In the genomic region with DNA sequence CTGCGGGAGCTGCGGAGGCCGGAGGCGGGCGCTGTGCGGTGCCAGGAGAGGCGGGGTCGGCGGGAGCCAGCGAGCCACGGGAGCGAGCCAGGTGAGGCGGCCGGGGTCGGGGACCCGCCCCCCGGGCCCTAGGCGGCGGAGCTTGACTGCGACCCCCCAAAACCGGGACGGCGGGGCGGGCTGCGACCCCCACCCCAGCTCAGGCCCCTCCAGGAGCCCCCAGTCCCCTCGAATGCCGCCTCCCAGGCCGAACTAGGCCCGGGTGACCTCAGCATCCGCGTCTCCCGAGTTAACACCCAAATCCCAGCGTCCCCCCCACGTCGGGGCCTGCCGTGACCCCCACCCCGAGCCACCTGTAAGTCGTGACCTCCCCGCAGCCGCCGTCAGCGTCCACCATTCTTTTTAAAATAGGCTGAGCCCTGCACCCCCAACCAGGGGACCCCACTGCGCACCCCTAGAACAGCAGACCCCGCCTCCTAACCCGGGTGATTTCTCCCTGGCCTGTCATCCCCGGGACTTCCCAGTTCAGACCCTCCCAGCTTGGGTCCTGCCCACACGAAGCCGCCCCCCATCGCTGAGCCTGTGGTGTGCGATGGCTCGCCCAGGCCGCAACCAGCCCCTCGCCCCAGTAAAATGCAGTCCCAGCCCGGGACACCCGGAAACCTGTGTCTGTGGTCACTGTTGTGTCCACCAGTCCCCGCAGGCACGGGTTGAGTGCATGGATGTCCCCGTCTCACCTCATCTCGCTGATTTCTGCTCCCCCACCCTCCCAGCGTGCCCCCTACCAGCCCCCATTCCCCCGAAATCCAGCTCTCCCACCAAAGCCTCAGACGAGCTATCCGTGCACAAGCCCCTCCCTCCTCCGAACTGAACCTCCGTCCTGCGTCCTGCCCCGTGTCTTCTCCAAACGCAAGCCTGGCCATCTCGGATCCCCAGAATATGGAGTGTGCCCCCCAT, we compare ENCODE assay signal across 8 cellular contexts. TPM values are rescaled to one million over a fixed set of nuclear protein-coding genes. Genes with fewer than 3 reads are reported as not detected.
DNase-seq lines count a peak whose midpoint lies in the region; ATAC-seq and TF ChIP-seq lines count a peak whose summit lies in the region.

No MANE protein-coding gene starts in this region.

- DNase-seq in BJ (ENCODE audit: low read depth) (no peak), NCI-H69 (lab: John Stamatoyannopoulos, UW) (peak; percentile 47), astrocyte of the cerebellum (ENCODE audit: low read depth) (no peak), smooth muscle cell (lab: John Stamatoyannopoulos, UW; ENCODE audit: unreplicated experiment) (peak; percentile 40)

- peak overlapping the region; percentile 97 for H3K4me3 ChIP-seq in BJ (ENCODE audit: low read depth, low read length)
- peak overlapping the region; percentile 87 for H3K4me3 ChIP-seq in astrocyte of the cerebellum (ENCODE audit: low read depth, low read length)
- H3K4me3 ChIP-seq in iPS-18a (ENCODE audit: low read length) = peak overlapping the region; percentile 69
- peak overlapping the region; percentile 90 for H3K4me3 ChIP-seq in smooth muscle cell

- peak overlapping the region; percentile 58 for H3K9ac ChIP-seq in iPS-18a (ENCODE audit: low read length)
- peak overlapping the region; percentile 96 for H3K9ac ChIP-seq in smooth muscle cell (ENCODE audit: low read depth)

- WGBS in smooth muscle cell (ENCODE audit: low lambda C conversion rate) = under 1% methylated on average over 18 of the region's 69 CpGs

- POLR2A ChIA-PET in BJ (lab: Charles Lee) = no interaction called here

- H3K4me1 ChIP-seq in iPS-18a (ENCODE audit: control insufficient read depth, low read depth, low read length) = no peaks in the 10 kb centered on the region
- H3K4me1 ChIP-seq in smooth muscle cell (ENCODE audit: low read depth) = no peaks in the 10 kb centered on the region

- peak; percentile 11 for ATAC-seq in GM21360 (IDR thresholded peaks at IDR 0.05; ENCODE audit: unreplicated experiment)
- no peak for ATAC-seq in GM21786 (IDR thresholded peaks at IDR 0.05; ENCODE audit: unreplicated experiment)
- no peak for ATAC-seq in HG03565 (IDR thresholded peaks at IDR 0.05; ENCODE audit: unreplicated experiment)

- H3K36me3 ChIP-seq in BJ (ENCODE audit: control insufficient read depth, insufficient read depth, low read length) (peaks cover 9% of the 10 kb centered on the region), iPS-18a (ENCODE audit: control insufficient read depth, low read depth, low read length) (no peaks in the 10 kb centered on the region), smooth muscle cell (ENCODE audit: low read depth) (no peaks in the 10 kb centered on the region)

- peaks cover 44% of the 10 kb centered on the region for H4K20me1 ChIP-seq in smooth muscle cell (ENCODE audit: low read depth)

- no peaks in the 10 kb centered on the region for H3K27me3 ChIP-seq in BJ (ENCODE audit: control insufficient read depth, insufficient read depth, low read length)
- no peaks in the 10 kb centered on the region for H3K27me3 ChIP-seq in iPS-18a (ENCODE audit: control insufficient read depth, insufficient read depth, low read length)
- H3K27me3 ChIP-seq in smooth muscle cell (ENCODE audit: low read depth) = no peaks in the 10 kb centered on the region

- H3K79me2 ChIP-seq in smooth muscle cell (ENCODE audit: low read depth) = peaks cover 49% of the 10 kb centered on the region

- CTCF ChIA-PET in BJ (lab: Yijun Ruan, JAX) = interaction anchor here (0.8 kb wide), 1 partner anchor 211 kb away, joined by 3 read pairs; no protein-coding TSS in a partner anchor

- in situ Hi-C loops in astrocyte of the cerebellum (cut with HindIII; ENCODE audit: low sequenced_read_pairs) = no loop called here

- no peak overlapping the region for H3K27ac ChIP-seq in iPS-18a (ENCODE audit: low read length)
- H3K27ac ChIP-seq in smooth muscle cell (ENCODE audit: low read depth) = peak overlapping the region; percentile 87

- no peaks in the 10 kb centered on the region for H3K9me3 ChIP-seq in iPS-18a (ENCODE audit: control insufficient read depth, low read depth, low read length)
- no peaks in the 10 kb centered on the region for H3K9me3 ChIP-seq in smooth muscle cell (replicated peaks; ENCODE audit: low read depth)

- H3F3A ChIP-seq in smooth muscle cell (ENCODE audit: low read depth) = peaks cover 4% of the 10 kb centered on the region

- TF ChIP-seq CTCF in BJ (IDR thresholded peaks at IDR 0.05; ENCODE audit: insufficient read depth, low read depth, low read length) (no peak), astrocyte of the cerebellum (IDR thresholded peaks at IDR 0.05; ENCODE audit: low read depth, low read length, missing control alignments) (no peak), smooth muscle cell (IDR thresholded peaks at IDR 0.05; ENCODE audit: borderline replicate concordance, insufficient read depth, poor library complexity, severe bottlenecking) (no peak)

- H2AFZ ChIP-seq in smooth muscle cell (ENCODE audit: low read depth) = no peak overlapping the region

- peak overlapping the region; percentile 99 for H3K4me2 ChIP-seq in smooth muscle cell

RNA-seq across cellular contexts. Expression of gene FZR1, which starts 0.6 kb away (rescaled TPM):
- polyA plus RNA-seq in BJ (2011; rRNA removed) (20.4 and 52.3 TPM in 2 replicates), smooth muscle cell (49.7 and 64.8 TPM in 2 replicates)
- polyA minus RNA-seq in BJ (2011; rRNA and poly(A)+ RNA removed) = 30.6 and 36.3 TPM in 2 replicates
- 16.3 and 33.9 TPM in 2 replicates for total RNA-seq in smooth muscle cell

RNA-seq across cellular contexts. Expression of gene DOHH, which starts 6.2 kb away (rescaled TPM):
- polyA plus RNA-seq in BJ (2011; rRNA removed) = 3.9 and 8.3 TPM in 2 replicates
- 1.4 and 2.2 TPM in 2 replicates for polyA minus RNA-seq in BJ (2011; rRNA and poly(A)+ RNA removed)
- total RNA-seq in smooth muscle cell = 8.1 and 8.7 TPM in 2 replicates
- polyA plus RNA-seq in smooth muscle cell = 27.0 and 27.2 TPM in 2 replicates

RNA-seq across cellular contexts. Expression of gene SMIM44, which starts 23.4 kb away (rescaled TPM):
- polyA plus RNA-seq in BJ (2011; rRNA removed) (not detected in 2 replicates), smooth muscle cell (not detected in 2 replicates)
- polyA minus RNA-seq in BJ (2011; rRNA and poly(A)+ RNA removed) = not detected in 2 replicates
- total RNA-seq in smooth muscle cell = not detected in 2 replicates

RNA-seq across cellular contexts. Expression of gene SMIM24, which starts 26.3 kb away (rescaled TPM):
- polyA plus RNA-seq in BJ (2011; rRNA removed) (0.12 and 0.20 TPM in 2 replicates), smooth muscle cell (not detected in 2 replicates)
- 0.33 and 0.62 TPM in 2 replicates for polyA minus RNA-seq in BJ (2011; rRNA and poly(A)+ RNA removed)
- 1.1 TPM in 1 of 2 replicates, not detected in the other for total RNA-seq in smooth muscle cell

RNA-seq across cellular contexts. Expression of gene TEKTIP1, which starts 32.3 kb away (rescaled TPM):
- not detected in 2 replicates for polyA plus RNA-seq in BJ (2011; rRNA removed)
- not detected in 2 replicates for polyA minus RNA-seq in BJ (2011; rRNA and poly(A)+ RNA removed)
- not detected in 2 replicates for total RNA-seq in smooth muscle cell
- polyA plus RNA-seq in smooth muscle cell = 0.62 and 1.8 TPM in 2 replicates

Comparison
In these comparisons a context has a peak if more than half of its experiments do, and no peak if none do; other contexts are left out.
1. DNase-seq: peak in NCI-H69 (single experiment) and smooth muscle cell (single experiment); none in BJ (single experiment) and astrocyte of the cerebellum (single experiment).
2. Peak in every context shown above with its lines, with median percentiles within 50 percentile points of each other: H3K4me3 ChIP-seq.